Comparison of ENCODE assay signal across 1 cellular context in the genomic region with DNA sequence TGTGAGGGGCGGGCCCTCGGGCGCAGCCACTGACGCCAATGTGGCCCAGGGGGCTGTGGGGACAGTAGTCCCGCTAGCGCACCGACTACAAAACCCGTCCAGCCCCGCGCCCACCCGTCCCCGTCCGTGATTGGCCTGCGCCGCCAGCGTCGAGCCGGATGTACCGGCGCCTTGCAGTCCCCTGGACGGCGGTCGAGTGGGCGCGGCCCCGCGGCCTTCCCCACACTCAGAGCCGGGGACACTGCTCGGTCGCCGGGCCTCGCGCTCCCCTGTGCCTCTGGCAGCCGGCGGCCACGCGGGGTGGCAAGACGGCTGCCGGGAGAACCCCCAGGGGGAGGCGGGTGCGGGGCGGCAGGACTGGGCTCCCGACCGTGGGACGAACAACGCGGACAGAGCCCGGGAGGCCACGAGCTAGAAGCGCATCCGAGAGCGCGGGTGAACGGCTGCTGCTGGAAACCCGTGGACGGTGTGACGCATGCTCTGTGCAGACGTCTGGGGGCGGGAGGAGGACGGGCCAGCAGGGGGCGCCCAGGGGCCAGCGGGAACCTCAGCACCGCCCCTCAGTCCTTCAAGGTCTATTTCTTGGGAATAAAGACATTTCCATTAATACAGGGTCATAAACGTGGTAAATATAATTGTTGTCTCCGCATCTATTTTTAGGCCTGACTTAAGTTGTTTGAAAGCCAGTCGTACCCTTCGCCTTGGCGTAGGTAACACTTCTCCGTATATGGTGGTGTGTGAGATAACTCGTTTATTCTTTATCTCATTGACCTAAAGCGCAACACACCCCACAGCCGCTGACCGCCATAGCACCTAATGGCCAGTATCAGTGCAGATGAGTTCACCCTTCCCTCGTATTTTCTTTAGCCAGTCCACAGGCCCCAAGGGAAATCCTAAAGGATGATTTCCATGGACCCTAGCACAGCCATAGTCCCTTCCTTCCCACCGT.
A peak's percentile ranks its signal among the peaks of the same experiment; 100 is the strongest.
TF ChIP-seq lines count a peak whose summit lies in the region.

No MANE protein-coding gene starts in this region.

TF ChIP-seq in K562, 482 proteins besides CTCF, POLR2A, EP300 and RAD21 (continued from another document and continues in another):
- TF ChIP-seq, protein P1, sequence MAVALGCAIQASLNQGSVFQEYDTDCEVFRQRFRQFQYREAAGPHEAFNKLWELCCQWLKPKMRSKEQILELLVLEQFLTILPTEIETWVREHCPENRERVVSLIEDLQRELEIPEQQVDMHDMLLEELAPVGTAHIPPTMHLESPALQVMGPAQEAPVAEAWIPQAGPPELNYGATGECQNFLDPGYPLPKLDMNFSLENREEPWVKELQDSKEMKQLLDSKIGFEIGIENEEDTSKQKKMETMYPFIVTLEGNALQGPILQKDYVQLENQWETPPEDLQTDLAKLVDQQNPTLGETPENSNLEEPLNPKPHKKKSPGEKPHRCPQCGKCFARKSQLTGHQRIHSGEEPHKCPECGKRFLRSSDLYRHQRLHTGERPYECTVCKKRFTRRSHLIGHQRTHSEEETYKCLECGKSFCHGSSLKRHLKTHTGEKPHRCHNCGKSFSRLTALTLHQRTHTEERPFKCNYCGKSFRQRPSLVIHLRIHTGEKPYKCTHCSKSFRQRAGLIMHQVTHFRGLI (CRISPR knock-in tag; IDR thresholded peaks at IDR 0.05) = no peak
- TF ChIP-seq FUS (optimal IDR thresholded peaks at IDR 0.05; ENCODE audit: low read depth, low read length) = peak; percentile 98
- no peak for TF ChIP-seq ZNF668 (CRISPR knock-in tag; IDR thresholded peaks at IDR 0.05)
- TF ChIP-seq RBM17 (IDR thresholded peaks at IDR 0.05; ENCODE audit: borderline replicate concordance, low read depth, low read length) = no peak
- no peak; the same call in 1 of the 2 replicates for TF ChIP-seq ZNF766 (CRISPR knock-in tag; conservative IDR thresholded peaks at IDR 0.05)
- TF ChIP-seq ARID2 (IDR thresholded peaks at IDR 0.05) = no peak
- no peak for TF ChIP-seq EWSR1 (IDR thresholded peaks at IDR 0.05; ENCODE audit: borderline replicate concordance, low read depth, partially characterized antibody)
- TF ChIP-seq, protein P2, sequence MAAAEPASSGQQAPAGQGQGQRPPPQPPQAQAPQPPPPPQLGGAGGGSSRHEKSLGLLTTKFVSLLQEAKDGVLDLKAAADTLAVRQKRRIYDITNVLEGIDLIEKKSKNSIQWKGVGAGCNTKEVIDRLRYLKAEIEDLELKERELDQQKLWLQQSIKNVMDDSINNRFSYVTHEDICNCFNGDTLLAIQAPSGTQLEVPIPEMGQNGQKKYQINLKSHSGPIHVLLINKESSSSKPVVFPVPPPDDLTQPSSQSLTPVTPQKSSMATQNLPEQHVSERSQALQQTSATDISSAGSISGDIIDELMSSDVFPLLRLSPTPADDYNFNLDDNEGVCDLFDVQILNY (CRISPR knock-in tag; IDR thresholded peaks at IDR 0.05) = peak; percentile 55; the same call in 1 of the 2 replicates
- TF ChIP-seq ZKSCAN8 (CRISPR knock-in tag; IDR thresholded peaks at IDR 0.05) = no peak
- TF ChIP-seq, protein P3, sequence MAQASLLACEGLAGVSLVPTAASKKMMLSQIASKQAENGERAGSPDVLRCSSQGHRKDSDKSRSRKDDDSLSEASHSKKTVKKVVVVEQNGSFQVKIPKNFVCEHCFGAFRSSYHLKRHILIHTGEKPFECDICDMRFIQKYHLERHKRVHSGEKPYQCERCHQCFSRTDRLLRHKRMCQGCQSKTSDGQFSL (CRISPR knock-in tag; IDR thresholded peaks at IDR 0.05) = no peak
- TF ChIP-seq, protein P3 (tag; IDR thresholded peaks at IDR 0.05) = no peak
- no peak for TF ChIP-seq GABPB2 (CRISPR knock-in tag; conservative IDR thresholded peaks at IDR 0.05)
- TF ChIP-seq, protein P4, sequence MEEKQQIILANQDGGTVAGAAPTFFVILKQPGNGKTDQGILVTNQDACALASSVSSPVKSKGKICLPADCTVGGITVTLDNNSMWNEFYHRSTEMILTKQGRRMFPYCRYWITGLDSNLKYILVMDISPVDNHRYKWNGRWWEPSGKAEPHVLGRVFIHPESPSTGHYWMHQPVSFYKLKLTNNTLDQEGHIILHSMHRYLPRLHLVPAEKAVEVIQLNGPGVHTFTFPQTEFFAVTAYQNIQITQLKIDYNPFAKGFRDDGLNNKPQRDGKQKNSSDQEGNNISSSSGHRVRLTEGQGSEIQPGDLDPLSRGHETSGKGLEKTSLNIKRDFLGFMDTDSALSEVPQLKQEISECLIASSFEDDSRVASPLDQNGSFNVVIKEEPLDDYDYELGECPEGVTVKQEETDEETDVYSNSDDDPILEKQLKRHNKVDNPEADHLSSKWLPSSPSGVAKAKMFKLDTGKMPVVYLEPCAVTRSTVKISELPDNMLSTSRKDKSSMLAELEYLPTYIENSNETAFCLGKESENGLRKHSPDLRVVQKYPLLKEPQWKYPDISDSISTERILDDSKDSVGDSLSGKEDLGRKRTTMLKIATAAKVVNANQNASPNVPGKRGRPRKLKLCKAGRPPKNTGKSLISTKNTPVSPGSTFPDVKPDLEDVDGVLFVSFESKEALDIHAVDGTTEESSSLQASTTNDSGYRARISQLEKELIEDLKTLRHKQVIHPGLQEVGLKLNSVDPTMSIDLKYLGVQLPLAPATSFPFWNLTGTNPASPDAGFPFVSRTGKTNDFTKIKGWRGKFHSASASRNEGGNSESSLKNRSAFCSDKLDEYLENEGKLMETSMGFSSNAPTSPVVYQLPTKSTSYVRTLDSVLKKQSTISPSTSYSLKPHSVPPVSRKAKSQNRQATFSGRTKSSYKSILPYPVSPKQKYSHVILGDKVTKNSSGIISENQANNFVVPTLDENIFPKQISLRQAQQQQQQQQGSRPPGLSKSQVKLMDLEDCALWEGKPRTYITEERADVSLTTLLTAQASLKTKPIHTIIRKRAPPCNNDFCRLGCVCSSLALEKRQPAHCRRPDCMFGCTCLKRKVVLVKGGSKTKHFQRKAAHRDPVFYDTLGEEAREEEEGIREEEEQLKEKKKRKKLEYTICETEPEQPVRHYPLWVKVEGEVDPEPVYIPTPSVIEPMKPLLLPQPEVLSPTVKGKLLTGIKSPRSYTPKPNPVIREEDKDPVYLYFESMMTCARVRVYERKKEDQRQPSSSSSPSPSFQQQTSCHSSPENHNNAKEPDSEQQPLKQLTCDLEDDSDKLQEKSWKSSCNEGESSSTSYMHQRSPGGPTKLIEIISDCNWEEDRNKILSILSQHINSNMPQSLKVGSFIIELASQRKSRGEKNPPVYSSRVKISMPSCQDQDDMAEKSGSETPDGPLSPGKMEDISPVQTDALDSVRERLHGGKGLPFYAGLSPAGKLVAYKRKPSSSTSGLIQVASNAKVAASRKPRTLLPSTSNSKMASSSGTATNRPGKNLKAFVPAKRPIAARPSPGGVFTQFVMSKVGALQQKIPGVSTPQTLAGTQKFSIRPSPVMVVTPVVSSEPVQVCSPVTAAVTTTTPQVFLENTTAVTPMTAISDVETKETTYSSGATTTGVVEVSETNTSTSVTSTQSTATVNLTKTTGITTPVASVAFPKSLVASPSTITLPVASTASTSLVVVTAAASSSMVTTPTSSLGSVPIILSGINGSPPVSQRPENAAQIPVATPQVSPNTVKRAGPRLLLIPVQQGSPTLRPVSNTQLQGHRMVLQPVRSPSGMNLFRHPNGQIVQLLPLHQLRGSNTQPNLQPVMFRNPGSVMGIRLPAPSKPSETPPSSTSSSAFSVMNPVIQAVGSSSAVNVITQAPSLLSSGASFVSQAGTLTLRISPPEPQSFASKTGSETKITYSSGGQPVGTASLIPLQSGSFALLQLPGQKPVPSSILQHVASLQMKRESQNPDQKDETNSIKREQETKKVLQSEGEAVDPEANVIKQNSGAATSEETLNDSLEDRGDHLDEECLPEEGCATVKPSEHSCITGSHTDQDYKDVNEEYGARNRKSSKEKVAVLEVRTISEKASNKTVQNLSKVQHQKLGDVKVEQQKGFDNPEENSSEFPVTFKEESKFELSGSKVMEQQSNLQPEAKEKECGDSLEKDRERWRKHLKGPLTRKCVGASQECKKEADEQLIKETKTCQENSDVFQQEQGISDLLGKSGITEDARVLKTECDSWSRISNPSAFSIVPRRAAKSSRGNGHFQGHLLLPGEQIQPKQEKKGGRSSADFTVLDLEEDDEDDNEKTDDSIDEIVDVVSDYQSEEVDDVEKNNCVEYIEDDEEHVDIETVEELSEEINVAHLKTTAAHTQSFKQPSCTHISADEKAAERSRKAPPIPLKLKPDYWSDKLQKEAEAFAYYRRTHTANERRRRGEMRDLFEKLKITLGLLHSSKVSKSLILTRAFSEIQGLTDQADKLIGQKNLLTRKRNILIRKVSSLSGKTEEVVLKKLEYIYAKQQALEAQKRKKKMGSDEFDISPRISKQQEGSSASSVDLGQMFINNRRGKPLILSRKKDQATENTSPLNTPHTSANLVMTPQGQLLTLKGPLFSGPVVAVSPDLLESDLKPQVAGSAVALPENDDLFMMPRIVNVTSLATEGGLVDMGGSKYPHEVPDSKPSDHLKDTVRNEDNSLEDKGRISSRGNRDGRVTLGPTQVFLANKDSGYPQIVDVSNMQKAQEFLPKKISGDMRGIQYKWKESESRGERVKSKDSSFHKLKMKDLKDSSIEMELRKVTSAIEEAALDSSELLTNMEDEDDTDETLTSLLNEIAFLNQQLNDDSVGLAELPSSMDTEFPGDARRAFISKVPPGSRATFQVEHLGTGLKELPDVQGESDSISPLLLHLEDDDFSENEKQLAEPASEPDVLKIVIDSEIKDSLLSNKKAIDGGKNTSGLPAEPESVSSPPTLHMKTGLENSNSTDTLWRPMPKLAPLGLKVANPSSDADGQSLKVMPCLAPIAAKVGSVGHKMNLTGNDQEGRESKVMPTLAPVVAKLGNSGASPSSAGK (IDR thresholded peaks at IDR 0.05) = peak; percentile 79
- no peak for TF ChIP-seq ZNF444 (CRISPR knock-in tag; IDR thresholded peaks at IDR 0.05)
- TF ChIP-seq TEAD4 (IDR thresholded peaks at IDR 0.05; ENCODE audit: low read length) = peak; percentile 34; the same call in 1 of the 2 replicates
- no peak for TF ChIP-seq TEAD4 (CRISPR knock-in tag; IDR thresholded peaks at IDR 0.05; ENCODE audit: borderline replicate concordance)
- TF ChIP-seq NFIX (CRISPR knock-in tag; IDR thresholded peaks at IDR 0.05; ENCODE audit: low read depth) = no peak
- TF ChIP-seq DMBX1 (CRISPR knock-in tag; IDR thresholded peaks at IDR 0.05; ENCODE audit: borderline replicate concordance) = peak; percentile 6; the same call in 1 of the 2 replicates
- TF ChIP-seq ZNF785 (CRISPR knock-in tag; IDR thresholded peaks at IDR 0.05) = no peak
- TF ChIP-seq NFXL1 (CRISPR knock-in tag; IDR thresholded peaks at IDR 0.05) = no peak
- TF ChIP-seq HMG20A (CRISPR knock-in tag; conservative IDR thresholded peaks at IDR 0.05) = no peak
- TF ChIP-seq, protein P5, sequence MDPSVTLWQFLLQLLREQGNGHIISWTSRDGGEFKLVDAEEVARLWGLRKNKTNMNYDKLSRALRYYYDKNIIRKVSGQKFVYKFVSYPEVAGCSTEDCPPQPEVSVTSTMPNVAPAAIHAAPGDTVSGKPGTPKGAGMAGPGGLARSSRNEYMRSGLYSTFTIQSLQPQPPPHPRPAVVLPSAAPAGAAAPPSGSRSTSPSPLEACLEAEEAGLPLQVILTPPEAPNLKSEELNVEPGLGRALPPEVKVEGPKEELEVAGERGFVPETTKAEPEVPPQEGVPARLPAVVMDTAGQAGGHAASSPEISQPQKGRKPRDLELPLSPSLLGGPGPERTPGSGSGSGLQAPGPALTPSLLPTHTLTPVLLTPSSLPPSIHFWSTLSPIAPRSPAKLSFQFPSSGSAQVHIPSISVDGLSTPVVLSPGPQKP (CRISPR knock-in tag; IDR thresholded peaks at IDR 0.05) = no peak
- no peak for TF ChIP-seq ZNF75A (CRISPR knock-in tag; IDR thresholded peaks at IDR 0.05)
- no peak for TF ChIP-seq HEY1 (CRISPR knock-in tag; IDR thresholded peaks at IDR 0.05; ENCODE audit: borderline replicate concordance)
- peak; percentile 81; the same call in 1 of the 2 replicates for TF ChIP-seq ZBTB7A (IDR thresholded peaks at IDR 0.05; ENCODE audit: borderline replicate concordance, control insufficient read depth, low read depth, low read length)
- TF ChIP-seq RAD51 (IDR thresholded peaks at IDR 0.05; ENCODE audit: borderline replicate concordance, low read depth) = peak; percentile 28; the same call in 1 of the 2 replicates
- TF ChIP-seq TAF7 (tag; IDR thresholded peaks at IDR 0.05) = 0 out of 2 replicates have a peak, but pooled peaks have one; percentile 19
- TF ChIP-seq MAFG (tag; conservative IDR thresholded peaks at IDR 0.05) = no peak
- no peak for TF ChIP-seq SRSF7 (optimal IDR thresholded peaks at IDR 0.05; ENCODE audit: low read depth, low read length)
- TF ChIP-seq SRF (CRISPR knock-in tag; IDR thresholded peaks at IDR 0.05) = peak in 1 of 2 experiments; percentile 75; a peak in 2 of 4 replicates
- TF ChIP-seq SUPT5H (IDR thresholded peaks at IDR 0.05) = peak; percentile 94
- peak; percentile 68 for TF ChIP-seq PML (IDR thresholded peaks at IDR 0.05; ENCODE audit: low read length)
- TF ChIP-seq TRIM24 (IDR thresholded peaks at IDR 0.05) = peak in 1 of 2 experiments; percentile 73; a peak in 2 of 4 replicates
- 0 out of 2 replicates have a peak, but pooled peaks have one; percentile 31 for TF ChIP-seq ZNF282 (CRISPR knock-in tag; IDR thresholded peaks at IDR 0.05)
- 0 out of 2 replicates have a peak, but pooled peaks have one; percentile 19 for TF ChIP-seq DIDO1 (tag; IDR thresholded peaks at IDR 0.05; ENCODE audit: low read depth)
- no peak; the same call in 1 of the 2 replicates for TF ChIP-seq FOXK1 (CRISPR knock-in tag; IDR thresholded peaks at IDR 0.05; ENCODE audit: borderline replicate concordance)
- no peak for TF ChIP-seq LARP7 (IDR thresholded peaks at IDR 0.05)
- TF ChIP-seq DPF2 (IDR thresholded peaks at IDR 0.05) = peak; percentile 82
- no peak for TF ChIP-seq PCBP2 (IDR thresholded peaks at IDR 0.05; ENCODE audit: low read depth, low read length, poor library complexity, severe bottlenecking)
- TF ChIP-seq FOXM1 (IDR thresholded peaks at IDR 0.05; ENCODE audit: low read depth) = no peak
- peak; percentile 93; the same call in 1 of the 2 replicates for TF ChIP-seq FOXM1 (CRISPR knock-in tag; IDR thresholded peaks at IDR 0.05; ENCODE audit: low read depth)
- no peak for TF ChIP-seq CBX8 (IDR thresholded peaks at IDR 0.05; ENCODE audit: borderline replicate concordance, extremely low read depth, low read depth, low read length, poor library complexity, severe bottlenecking)
- TF ChIP-seq PTBP1 (IDR thresholded peaks at IDR 0.05; ENCODE audit: low read depth, low read length) = no peak
- TF ChIP-seq DDX20 (tag; IDR thresholded peaks at IDR 0.05; ENCODE audit: low read depth) = no peak
- TF ChIP-seq BMI1 (IDR thresholded peaks at IDR 0.05; ENCODE audit: low read length) = no peak
